ENCODE assay signal across 1 cellular context in the genomic region with DNA sequence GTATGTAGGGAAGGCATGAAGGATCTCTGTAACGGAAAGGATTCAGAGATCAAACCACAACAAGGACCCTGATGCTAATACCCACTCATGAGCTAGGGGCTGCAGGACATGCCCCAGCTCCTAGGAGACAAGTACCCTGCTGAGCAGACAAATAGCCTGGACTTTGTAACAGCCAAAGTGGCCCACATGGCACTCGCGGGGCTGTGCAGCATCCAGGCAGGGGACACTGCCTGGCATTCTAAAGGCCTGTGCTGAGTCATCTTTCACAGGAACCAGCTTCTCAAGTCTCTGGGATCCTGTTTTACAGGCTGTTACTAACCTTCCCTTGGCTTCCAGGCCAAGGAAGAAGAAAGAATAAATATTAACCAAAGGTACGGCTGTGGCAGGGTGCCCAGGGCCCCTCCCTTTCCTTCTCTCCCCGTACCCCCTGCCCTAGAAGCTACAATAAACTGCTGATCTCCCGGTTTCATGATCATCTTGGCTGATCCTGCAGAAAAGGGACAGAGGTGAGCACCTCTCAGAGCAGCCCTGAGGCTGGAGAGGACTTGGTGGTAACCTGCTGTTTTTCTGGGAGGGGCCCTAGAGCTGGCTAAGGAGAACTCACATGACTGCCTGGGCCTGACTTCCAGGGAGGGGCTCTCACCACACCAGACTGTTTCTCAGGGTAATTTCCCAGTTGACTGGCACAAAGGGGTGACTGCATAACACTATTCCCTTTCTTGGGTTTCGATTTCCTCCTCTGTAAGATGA.
TF ChIP-seq lines count a peak whose summit lies in the region.

No MANE protein-coding gene starts in this region.

TF ChIP-seq in HEK293T, 16 proteins besides CTCF, POLR2A, EP300 and RAD21:
- no peak for TF ChIP-seq SP1 (IDR thresholded peaks at IDR 0.05)
- no peak for TF ChIP-seq ZNF384 (IDR thresholded peaks at IDR 0.05)
TF ChIP-seq in HEK293T: peak in this region for 0.
